1 cellular context compared by ENCODE assay signal in genomic region chr22:22061085-22062077, GRCh38.
TF ChIP-seq lines count a peak whose summit lies in the region.

No MANE protein-coding gene starts in this region.

TF ChIP-seq in K562, 482 proteins besides CTCF, POLR2A, EP300 and RAD21 (continued from another document and continues in another):
- TF ChIP-seq, protein P1, sequence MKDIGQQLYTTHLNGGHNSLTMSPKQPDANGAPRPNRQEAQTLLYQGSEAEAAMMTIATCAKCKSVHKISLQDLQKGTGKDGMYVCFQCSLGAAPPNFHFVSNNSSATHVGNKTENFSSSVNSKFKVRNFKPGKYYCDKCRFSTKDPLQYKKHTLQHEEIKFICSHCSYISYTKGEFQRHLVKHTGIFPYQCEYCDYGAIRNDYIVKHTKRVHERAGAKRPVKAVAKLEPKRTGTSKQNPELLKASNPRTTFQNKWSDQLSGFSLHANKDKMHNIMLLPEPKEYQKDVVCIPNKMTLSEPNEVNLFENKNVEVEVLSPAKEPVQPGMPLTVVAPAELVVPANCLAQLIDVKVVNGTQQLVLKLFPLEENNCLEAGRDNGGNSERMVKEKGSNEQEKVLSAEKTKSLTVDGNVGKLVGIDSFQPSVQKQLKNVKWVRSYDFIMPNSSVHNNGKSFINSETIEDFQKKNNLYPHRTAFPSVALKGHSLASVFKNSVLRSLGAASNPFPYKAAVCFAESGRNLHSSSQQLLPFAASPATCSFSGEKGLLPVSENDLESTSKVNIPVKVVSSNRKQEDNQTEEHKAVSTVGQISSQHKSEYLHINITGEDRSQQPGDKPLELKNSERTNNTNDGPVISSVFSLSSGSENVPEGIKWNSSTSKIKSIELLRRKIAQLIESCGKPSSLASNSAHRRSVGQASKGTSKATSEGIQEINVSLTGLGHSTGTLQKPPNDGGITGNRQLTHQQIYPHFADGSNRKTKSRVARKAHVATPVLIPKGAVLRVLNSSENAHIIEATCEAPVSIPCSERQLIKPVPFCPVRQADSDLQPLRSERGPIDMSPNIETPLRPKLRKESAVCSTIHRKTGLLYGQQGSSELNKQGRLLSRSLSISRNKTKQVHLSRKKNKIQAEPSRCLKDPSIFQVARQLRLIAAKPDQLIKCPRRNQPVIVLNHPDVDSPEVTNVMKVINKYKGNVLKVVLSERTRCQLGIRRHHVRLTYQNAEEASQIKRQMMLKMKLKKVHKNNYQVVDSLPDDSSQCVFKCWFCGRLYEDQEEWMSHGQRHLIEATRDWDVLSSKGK (CRISPR knock-in tag; IDR thresholded peaks at IDR 0.05): peak; percentile 73; the same call in 1 of the 2 replicates
- TF ChIP-seq ZBTB33 (CRISPR knock-in tag; IDR thresholded peaks at IDR 0.05): no peak
- TF ChIP-seq ZNF57 (CRISPR knock-in tag; IDR thresholded peaks at IDR 0.05): peak; percentile 50; the same call in 1 of the 2 replicates
- peak in 1 of 2 experiments; percentile 51; a peak in 2 of 4 replicates for TF ChIP-seq FOXA3 (CRISPR knock-in tag; conservative IDR thresholded peaks at IDR 0.05 in 1 of 2, IDR thresholded peaks at IDR 0.05 in 1 of 2)
- no peak for TF ChIP-seq NUFIP1 (IDR thresholded peaks at IDR 0.05; ENCODE audit: partially characterized antibody)
- TF ChIP-seq ZFP36 (IDR thresholded peaks at IDR 0.05; ENCODE audit: low read depth, low read length, partially characterized antibody): no peak
- TF ChIP-seq NFYB (IDR thresholded peaks at IDR 0.05; ENCODE audit: extremely low read depth, insufficient read length): no peak
- TF ChIP-seq NRF1 (conservative IDR thresholded peaks at IDR 0.05 in 1 of 2, IDR thresholded peaks at IDR 0.05 in 1 of 2): no peak
- no peak for TF ChIP-seq SRSF3 (IDR thresholded peaks at IDR 0.05; ENCODE audit: insufficient read depth, low read length)
- TF ChIP-seq JUNB (CRISPR knock-in tag; conservative IDR thresholded peaks at IDR 0.05): peak; percentile 54; the same call in 1 of the 2 replicates
- TF ChIP-seq, protein P2, sequence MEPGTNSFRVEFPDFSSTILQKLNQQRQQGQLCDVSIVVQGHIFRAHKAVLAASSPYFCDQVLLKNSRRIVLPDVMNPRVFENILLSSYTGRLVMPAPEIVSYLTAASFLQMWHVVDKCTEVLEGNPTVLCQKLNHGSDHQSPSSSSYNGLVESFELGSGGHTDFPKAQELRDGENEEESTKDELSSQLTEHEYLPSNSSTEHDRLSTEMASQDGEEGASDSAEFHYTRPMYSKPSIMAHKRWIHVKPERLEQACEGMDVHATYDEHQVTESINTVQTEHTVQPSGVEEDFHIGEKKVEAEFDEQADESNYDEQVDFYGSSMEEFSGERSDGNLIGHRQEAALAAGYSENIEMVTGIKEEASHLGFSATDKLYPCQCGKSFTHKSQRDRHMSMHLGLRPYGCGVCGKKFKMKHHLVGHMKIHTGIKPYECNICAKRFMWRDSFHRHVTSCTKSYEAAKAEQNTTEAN (CRISPR knock-in tag; IDR thresholded peaks at IDR 0.05): no peak
- no peak for TF ChIP-seq ZNF395 (CRISPR knock-in tag; IDR thresholded peaks at IDR 0.05)
- TF ChIP-seq BRF2 (IDR thresholded peaks at IDR 0.05; ENCODE audit: borderline replicate concordance, insufficient read depth, insufficient read length): peak; percentile 61
- no peak for TF ChIP-seq ESRRA (IDR thresholded peaks at IDR 0.05; ENCODE audit: borderline replicate concordance, low read depth)
- 0 out of 2 replicates have a peak, but pooled peaks have one; percentile 52 for TF ChIP-seq RHOXF2B (CRISPR knock-in tag; conservative IDR thresholded peaks at IDR 0.05)
- TF ChIP-seq, protein P3, sequence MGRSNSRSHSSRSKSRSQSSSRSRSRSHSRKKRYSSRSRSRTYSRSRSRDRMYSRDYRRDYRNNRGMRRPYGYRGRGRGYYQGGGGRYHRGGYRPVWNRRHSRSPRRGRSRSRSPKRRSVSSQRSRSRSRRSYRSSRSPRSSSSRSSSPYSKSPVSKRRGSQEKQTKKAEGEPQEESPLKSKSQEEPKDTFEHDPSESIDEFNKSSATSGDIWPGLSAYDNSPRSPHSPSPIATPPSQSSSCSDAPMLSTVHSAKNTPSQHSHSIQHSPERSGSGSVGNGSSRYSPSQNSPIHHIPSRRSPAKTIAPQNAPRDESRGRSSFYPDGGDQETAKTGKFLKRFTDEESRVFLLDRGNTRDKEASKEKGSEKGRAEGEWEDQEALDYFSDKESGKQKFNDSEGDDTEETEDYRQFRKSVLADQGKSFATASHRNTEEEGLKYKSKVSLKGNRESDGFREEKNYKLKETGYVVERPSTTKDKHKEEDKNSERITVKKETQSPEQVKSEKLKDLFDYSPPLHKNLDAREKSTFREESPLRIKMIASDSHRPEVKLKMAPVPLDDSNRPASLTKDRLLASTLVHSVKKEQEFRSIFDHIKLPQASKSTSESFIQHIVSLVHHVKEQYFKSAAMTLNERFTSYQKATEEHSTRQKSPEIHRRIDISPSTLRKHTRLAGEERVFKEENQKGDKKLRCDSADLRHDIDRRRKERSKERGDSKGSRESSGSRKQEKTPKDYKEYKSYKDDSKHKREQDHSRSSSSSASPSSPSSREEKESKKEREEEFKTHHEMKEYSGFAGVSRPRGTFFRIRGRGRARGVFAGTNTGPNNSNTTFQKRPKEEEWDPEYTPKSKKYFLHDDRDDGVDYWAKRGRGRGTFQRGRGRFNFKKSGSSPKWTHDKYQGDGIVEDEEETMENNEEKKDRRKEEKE (IDR thresholded peaks at IDR 0.05; ENCODE audit: borderline replicate concordance in 1 of 2, control insufficient read depth in 1 of 2, low read depth in 2 of 2, low read length in 1 of 2): no peak
- no peak for TF ChIP-seq ILK (tag; IDR thresholded peaks at IDR 0.05; ENCODE audit: borderline replicate concordance, low read depth)
- TF ChIP-seq ZNF696 (CRISPR knock-in tag; conservative IDR thresholded peaks at IDR 0.05): no peak
- 0 out of 2 replicates have a peak, but pooled peaks have one; percentile 3 for TF ChIP-seq KLF6 (CRISPR knock-in tag; IDR thresholded peaks at IDR 0.05; ENCODE audit: borderline replicate concordance)
- TF ChIP-seq, protein P4, sequence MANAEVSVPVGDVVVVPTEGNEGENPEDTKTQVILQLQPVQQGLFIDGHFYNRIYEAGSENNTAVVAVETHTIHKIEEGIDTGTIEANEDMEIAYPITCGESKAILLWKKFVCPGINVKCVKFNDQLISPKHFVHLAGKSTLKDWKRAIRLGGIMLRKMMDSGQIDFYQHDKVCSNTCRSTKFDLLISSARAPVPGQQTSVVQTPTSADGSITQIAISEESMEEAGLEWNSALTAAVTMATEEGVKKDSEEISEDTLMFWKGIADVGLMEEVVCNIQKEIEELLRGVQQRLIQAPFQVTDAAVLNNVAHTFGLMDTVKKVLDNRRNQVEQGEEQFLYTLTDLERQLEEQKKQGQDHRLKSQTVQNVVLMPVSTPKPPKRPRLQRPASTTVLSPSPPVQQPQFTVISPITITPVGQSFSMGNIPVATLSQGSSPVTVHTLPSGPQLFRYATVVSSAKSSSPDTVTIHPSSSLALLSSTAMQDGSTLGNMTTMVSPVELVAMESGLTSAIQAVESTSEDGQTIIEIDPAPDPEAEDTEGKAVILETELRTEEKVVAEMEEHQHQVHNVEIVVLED (CRISPR knock-in tag; IDR thresholded peaks at IDR 0.05): no peak
- 0 out of 2 replicates have a peak, but pooled peaks have one; percentile 79 for TF ChIP-seq ZNF830 (CRISPR knock-in tag; IDR thresholded peaks at IDR 0.05)
- TF ChIP-seq, protein P5, sequence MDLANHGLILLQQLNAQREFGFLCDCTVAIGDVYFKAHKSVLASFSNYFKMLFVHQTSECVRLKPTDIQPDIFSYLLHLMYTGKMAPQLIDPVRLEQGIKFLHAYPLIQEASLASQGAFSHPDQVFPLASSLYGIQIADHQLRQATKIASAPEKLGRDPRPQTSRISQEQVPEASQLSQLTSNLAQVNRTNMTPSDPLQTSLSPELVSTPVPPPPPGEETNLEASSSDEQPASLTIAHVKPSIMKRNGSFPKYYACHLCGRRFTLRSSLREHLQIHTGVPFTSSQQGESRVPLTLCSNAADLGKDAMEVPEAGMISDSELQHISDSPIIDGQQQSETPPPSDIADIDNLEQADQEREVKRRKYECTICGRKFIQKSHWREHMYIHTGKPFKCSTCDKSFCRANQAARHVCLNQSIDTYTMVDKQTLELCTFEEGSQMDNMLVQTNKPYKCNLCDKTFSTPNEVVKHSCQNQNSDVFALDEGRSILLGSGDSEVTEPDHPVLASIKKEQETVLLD (IDR thresholded peaks at IDR 0.05): no peak
- no peak for TF ChIP-seq NCOA2 (IDR thresholded peaks at IDR 0.05; ENCODE audit: partially characterized antibody in 2 of 2)
- no peak for TF ChIP-seq TFAM (CRISPR knock-in tag; conservative IDR thresholded peaks at IDR 0.05)
- no peak for TF ChIP-seq ZNF217 (CRISPR knock-in tag; IDR thresholded peaks at IDR 0.05)
- no peak for TF ChIP-seq EGR1 (conservative IDR thresholded peaks at IDR 0.05)
- TF ChIP-seq SIN3A (IDR thresholded peaks at IDR 0.05; ENCODE audit: borderline replicate concordance in 2 of 2, control insufficient read depth in 1 of 2, low read depth in 2 of 2, low read length in 2 of 2): no peak
- TF ChIP-seq PURB (CRISPR knock-in tag; IDR thresholded peaks at IDR 0.05; ENCODE audit: low read depth): no peak
- TF ChIP-seq THAP7 (CRISPR knock-in tag; IDR thresholded peaks at IDR 0.05): no peak; the same call in 1 of the 2 replicates
- TF ChIP-seq CBX1 (IDR thresholded peaks at IDR 0.05; ENCODE audit: low read depth): no peak
- TF ChIP-seq COPS2 (conservative IDR thresholded peaks at IDR 0.05): no peak
- no peak for TF ChIP-seq RBBP5 (IDR thresholded peaks at IDR 0.05; ENCODE audit: borderline replicate concordance, insufficient read depth, low read length, poor library complexity, severe bottlenecking)
- no peak for TF ChIP-seq RERE (CRISPR knock-in tag; IDR thresholded peaks at IDR 0.05; ENCODE audit: borderline replicate concordance)
- TF ChIP-seq ZNF408 (CRISPR knock-in tag; IDR thresholded peaks at IDR 0.05; ENCODE audit: low read depth): no peak
